Comparison of ENCODE assay signal across 7 cellular contexts in genomic region chr12:79737875-79738718, GRCh38. TPM values are rescaled to one million over a fixed set of nuclear protein-coding genes. Genes with fewer than 3 reads are reported as not detected.
DNase-seq lines count a peak whose midpoint lies in the region; ATAC-seq and TF ChIP-seq lines count a peak whose summit lies in the region.

No MANE protein-coding gene starts in this region.

- peak; percentile 63 for TF ChIP-seq CTCF in hepatocyte (IDR thresholded peaks at IDR 0.05; ENCODE audit: poor library complexity)

- no peaks in the 10 kb centered on the region for H3K27me3 ChIP-seq in hepatocyte

- peak overlapping the region; percentile 16 for H2AFZ ChIP-seq in hepatocyte

- H3K27ac ChIP-seq in hepatocyte = no peak overlapping the region

- no peak overlapping the region for H3K4me2 ChIP-seq in hepatocyte

- ATAC-seq in GM19328 (IDR thresholded peaks at IDR 0.05; ENCODE audit: unreplicated experiment) = peak; percentile 83
- peak; percentile 93 for ATAC-seq in HG03378 (IDR thresholded peaks at IDR 0.05; ENCODE audit: unreplicated experiment)
- no peak for ATAC-seq in stimulated activated naive CD8-positive, alpha-beta T cell treated with anti-CD3 and anti-CD28 coated beads, Interleukin-15, Interleukin-2, amounts not matched to agents 100 U/mL and 50 U/mL, for 24 hours

- no peaks in the 10 kb centered on the region for H3K9me3 ChIP-seq in hepatocyte (ENCODE audit: low read depth)

- H3K36me3 ChIP-seq in hepatocyte (replicated peaks; ENCODE audit: insufficient read depth, low read depth) = no peaks in the 10 kb centered on the region

- no peak overlapping the region for H3K4me3 ChIP-seq in hepatocyte

- 25% methylated on average over 4 of the region's 4 CpGs for WGBS in hepatocyte (ENCODE audit: low lambda C conversion rate, missing lambda C conversion rate)

- H3K9me2 ChIP-seq in hepatocyte (replicated peaks; ENCODE audit: insufficient read depth) = no peaks in the 10 kb centered on the region

- H4K20me1 ChIP-seq in hepatocyte (ENCODE audit: insufficient read depth, poor library complexity, severe bottlenecking) = no peaks in the 10 kb centered on the region

- DNase-seq in EH (ENCODE audit: low read depth) (peak; percentile 67), NCI-H2196 (lab: John Stamatoyannopoulos, UW; ENCODE audit: unreplicated experiment) (peak; percentile 59), hepatocyte (ENCODE audit: low spot score) (peak; percentile 73)
- DNase-seq in activated gamma-delta T cell treated with anti-CD3 and anti-CD28 coated beads, Interleukin-2, amount 50 U/mL, for 16 hours (ENCODE audit: low read depth) = peak; percentile 10
- peak; percentile 13 for DNase-seq in stimulated activated naive CD8-positive, alpha-beta T cell treated with anti-CD3 and anti-CD28 coated beads, Interleukin-15, Interleukin-2, amounts not matched to agents 100 U/mL and 50 U/mL, for 24 hours

- H3K4me1 ChIP-seq in hepatocyte (ENCODE audit: insufficient read depth) = no peaks in the 10 kb centered on the region

- no peaks in the 10 kb centered on the region for H3K79me2 ChIP-seq in hepatocyte

RNA-seq across cellular contexts. Expression of gene PAWR, which starts 47.3 kb away (rescaled TPM):
- 30.2 and 40.5 TPM in 2 replicates for total RNA-seq in hepatocyte
- polyA plus RNA-seq in hepatocyte = 54.9 and 70.9 TPM in 2 replicates

Comparison
In these comparisons a context has a peak if more than half of its experiments do, and no peak if none do; other contexts are left out.
1. DNase-seq: peak in every context shown above with its lines; median percentile 73 in hepatocyte; 67 in EH; 59 in NCI-H2196; 13 in stimulated activated naive CD8-positive, alpha-beta T cell treated with anti-CD3 and anti-CD28 coated beads, Interleukin-15, Interleukin-2, amounts not matched to agents 100 U/mL and 50 U/mL, for 24 hours; 10 in activated gamma-delta T cell treated with anti-CD3 and anti-CD28 coated beads, Interleukin-2, amount 50 U/mL, for 16 hours.